8 cellular contexts compared by ENCODE assay signal in genomic region chr12:53674977-53675700, GRCh38. TPM values are rescaled to one million over a fixed set of nuclear protein-coding genes. Genes with fewer than 3 reads are reported as not detected.
DNase-seq lines count a peak whose midpoint lies in the region; TF ChIP-seq lines count a peak whose summit lies in the region.

No MANE protein-coding gene starts in this region.

- H3K36me3 ChIP-seq in right atrium auricular region (peaks cover 32% of the 10 kb centered on the region), uterus (no peaks in the 10 kb centered on the region)

- intact Hi-C loops in cardiac septum (cut with DNase I) (no loop called here), uterus (cut with DNase I; ENCODE audit: low total_unique reads) (loop anchor here (5.0 kb wide), 1 partner anchor 133 kb away; no protein-coding TSS in a partner anchor), posterior vena cava (cut with DNase I) (loop anchor here (5.0 kb wide), 3 partner anchors 58 to 133 kb away; no protein-coding TSS in a partner anchor)

- H3K4me3 ChIP-seq in right atrium auricular region (peak overlapping the region; percentile 71 to 74), astrocyte of the spinal cord (ENCODE audit: low read depth, low read length) (peak overlapping the region; percentile 67), uterus (peak overlapping the region; percentile 66 to 84)

- H3K9me3 ChIP-seq in right atrium auricular region (no peaks in the 10 kb centered on the region), uterus (no peaks in the 10 kb centered on the region)

- H3K27ac ChIP-seq in right atrium auricular region (peak overlapping the region; percentile 91 to 92), uterus (peak overlapping the region; percentile 92 to 97)

- no peak for DNase-seq in right atrium auricular region (ENCODE audit: low spot score)
- DNase-seq in cardiac septum (ENCODE audit: low spot score): no peak
- no peak for DNase-seq in astrocyte of the spinal cord (ENCODE audit: low read depth, low spot score)
- peak; percentile 11 to 26 for DNase-seq in lung microvascular endothelial cell (ENCODE audit: low read depth in 2 of 2)
- DNase-seq in uterus: no peak
- no peak for DNase-seq in SIG-M5 (lab: John Stamatoyannopoulos, UW)
- no peak for DNase-seq in posterior vena cava (ENCODE audit: low spot score)
- no peak for DNase-seq in COR-L47 (lab: John Stamatoyannopoulos, UW)

- no peak for TF ChIP-seq POLR2A in uterus (IDR thresholded peaks at IDR 0.05)

- peaks cover 0 to 42% of the 10 kb centered on the region in 2 donors for H3K4me1 ChIP-seq in right atrium auricular region
- peaks cover 0 to 6% of the 10 kb centered on the region in 2 donors for H3K4me1 ChIP-seq in uterus

- in situ Hi-C loops in astrocyte of the spinal cord (cut with HindIII; ENCODE audit: low sequenced_read_pairs): loop anchor here (10.0 kb wide), 1 partner anchor 50 kb away; the partner anchor contains the start of gene ATF7

- TF ChIP-seq CTCF in right atrium auricular region (IDR thresholded peaks at IDR 0.05) (no peak), astrocyte of the spinal cord (IDR thresholded peaks at IDR 0.05; ENCODE audit: low read depth, low read length) (no peak), uterus (IDR thresholded peaks at IDR 0.05) (no peak)

- no peaks in the 10 kb centered on the region for H3K27me3 ChIP-seq in right atrium auricular region
- no peaks in the 10 kb centered on the region for H3K27me3 ChIP-seq in uterus

RNA-seq across cellular contexts. Expression of gene ATP5MC2, which starts 0.7 kb away (rescaled TPM):
- 100 to 1,000 TPM; 481 to 659 TPM for total RNA-seq in right atrium auricular region
- 365 TPM for total RNA-seq in cardiac septum
- 129 and 141 TPM in 2 replicates for total RNA-seq in lung microvascular endothelial cell
- 100 to 1,000 TPM in 2 of 4 donors, 10 to 100 TPM in 2; 68.9 to 215 (median 133) TPM for total RNA-seq in uterus
- total RNA-seq in posterior vena cava: 100 to 1,000 TPM; 132 to 168 TPM

RNA-seq across cellular contexts. Expression of gene ATF7, which starts 49.0 kb away (rescaled TPM):
- total RNA-seq in right atrium auricular region (10 to 100 TPM; 22.1 to 24.7 TPM), cardiac septum (33.5 TPM), lung microvascular endothelial cell (9.2 and 10.5 TPM in 2 replicates), uterus (10 to 100 TPM; 10.6 to 47.6 (median 21.3) TPM), posterior vena cava (10 to 100 TPM; 58.1 to 61.2 TPM)

RNA-seq across cellular contexts. Expression of gene CALCOCO1, which starts 52.1 kb away (rescaled TPM):
- 100 to 1,000 TPM; 182 to 232 TPM for total RNA-seq in right atrium auricular region
- total RNA-seq in cardiac septum: 158 TPM
- total RNA-seq in lung microvascular endothelial cell: 47.3 and 77.8 TPM in 2 replicates
- 100 to 1,000 TPM; 121 to 219 (median 152) TPM for total RNA-seq in uterus
- 100 to 1,000 TPM; 124 to 131 TPM for total RNA-seq in posterior vena cava

Comparison
In these comparisons a context has a peak if more than half of its experiments do, and no peak if none do; other contexts are left out.
1. DNase-seq: peak in lung microvascular endothelial cell (2 of 2); none in right atrium auricular region (single experiment), cardiac septum (single experiment), astrocyte of the spinal cord (single experiment), uterus (0 of 2), SIG-M5 (single experiment), posterior vena cava (single experiment) and COR-L47 (single experiment).
2. Peak in every context shown above with its lines, with median percentiles within 50 percentile points of each other: H3K4me3 ChIP-seq.